In genomic region chr2:195984951-195985726, GRCh38 we compare ENCODE assay signal across 24 cellular contexts.
DNase-seq lines count a peak whose midpoint lies in the region; ATAC-seq, FAIRE-seq and TF ChIP-seq lines count a peak whose summit lies in the region.
"Had no signal": no experiment of that assay in that cellular context is flagged by ENCODE, and none has a peak within 500 bp of the region (broad histone marks: within the 10 kb centered on the region; RNA-seq: fewer than 3 reads in every experiment).

No MANE protein-coding gene starts in this region.

- no peaks in the 10 kb centered on the region for H3K36me3 Mint-ChIP-seq in nephron progenitor cell (ENCODE audit: low read depth)
- H3K36me3 Mint-ChIP-seq: naive thymus-derived CD8-positive, alpha-beta T cell had no signal

- no peak overlapping the region for H3K4me3 ChIP-seq in PC-3 (ENCODE audit: low read length)
- no peak overlapping the region for H3K4me3 ChIP-seq in endothelial cell of umbilical vein (replicated peaks in 1 of 3; ENCODE audit: insufficient read depth in 1 of 3, low read depth in 1 of 3, low read length in 3 of 3)
- no peak overlapping the region for H3K4me3 ChIP-seq in left ventricle myocardium inferior
- no peak overlapping the region for H3K4me3 ChIP-seq in neuronal stem cell (ENCODE audit: low read length in 2 of 2)
- H3K4me3 ChIP-seq: body of pancreas, colonic mucosa, skin epidermis had no signal

- no peak overlapping the region for H2BK120ac ChIP-seq in neuronal stem cell (ENCODE audit: low read depth, low read length)

- POLR2A ChIA-PET in PC-3 (lab: Charles Lee; ENCODE audit: unreplicated experiment) (no interaction called here), endothelial cell of umbilical vein (lab: Charles Lee) (no interaction called here)

- no CpG with 5 or more reads among the region's 2 CpGs for WGBS in neuronal stem cell (ENCODE audit: extremely low coverage in 2 of 2, insufficient read length in 2 of 2, insufficient replicate concordance in 1 of 2), 2 donors

- H3K9me2 ChIP-seq in PC-3 (replicated peaks; ENCODE audit: low read length), result no peaks in the 10 kb centered on the region

- H3K27ac ChIP-seq in PC-3 (ENCODE audit: low read length), result no peak overlapping the region
- H3K27ac ChIP-seq in endothelial cell of umbilical vein (ENCODE audit: insufficient read depth, low read depth, low read length), result no peak overlapping the region
- no peak overlapping the region for H3K27ac ChIP-seq in left ventricle myocardium inferior (replicated peaks)
- no peak overlapping the region for H3K27ac ChIP-seq in neuronal stem cell (replicated peaks; ENCODE audit: low read length)
- H3K27ac ChIP-seq: body of pancreas, colonic mucosa, skin epidermis, WERI-Rb-1 had no signal

- H2AFZ ChIP-seq in PC-3 (ENCODE audit: low read length) (no peak overlapping the region), endothelial cell of umbilical vein (ENCODE audit: low read depth, low read length) (no peak overlapping the region), neuronal stem cell (ENCODE audit: low read length) (no peak overlapping the region)

- no peaks in the 10 kb centered on the region for H3K36me3 ChIP-seq in PC-3 (ENCODE audit: low read depth, low read length)
- no peaks in the 10 kb centered on the region for H3K36me3 ChIP-seq in endothelial cell of umbilical vein (ENCODE audit: control insufficient read depth in 2 of 2, extremely low read depth in 1 of 2, insufficient read depth in 2 of 2, low read length in 2 of 2)
- no peaks in the 10 kb centered on the region for H3K36me3 ChIP-seq in left ventricle myocardium inferior
- no peaks in the 10 kb centered on the region for H3K36me3 ChIP-seq in neuronal stem cell (replicated peaks in 1 of 2; ENCODE audit: control insufficient read depth in 2 of 2, insufficient read depth in 2 of 2, low read length in 2 of 2)
- H3K36me3 ChIP-seq: colonic mucosa, WERI-Rb-1 had no signal

- BruUV-seq in PC-3 (replicated peaks; lab: Mats Ljungman, UMichigan), result no TSS peak
- BruUV-seq in endothelial cell of umbilical vein (replicated peaks; lab: Mats Ljungman, UMichigan), result no TSS peak

- H3K4me2 ChIP-seq in PC-3 (ENCODE audit: low read length) (no peak overlapping the region), endothelial cell of umbilical vein (ENCODE audit: insufficient read depth, low read length) (no peak overlapping the region), neuronal stem cell (ENCODE audit: insufficient read depth, low read length, poor library complexity, severe bottlenecking) (no peak overlapping the region)

- no peak overlapping the region for H3K4me3 Mint-ChIP-seq in nephron progenitor cell
- H3K4me3 Mint-ChIP-seq: activated CD4-positive, alpha-beta memory T cell treated with anti-CD3 and anti-CD28 coated beads for 36 hours; activated naive CD4-positive, alpha-beta T cell treated with anti-CD3 and anti-CD28 coated beads for 36 hours; naive thymus-derived CD8-positive, alpha-beta T cell had no signal

- no peaks in the 10 kb centered on the region for H3K4me1 Mint-ChIP-seq in nephron progenitor cell

- H3K4me1 ChIP-seq in PC-3 (ENCODE audit: insufficient read depth, low read length) (no peaks in the 10 kb centered on the region), endothelial cell of umbilical vein (ENCODE audit: control insufficient read depth, extremely low read depth, insufficient read depth, low read length) (no peaks in the 10 kb centered on the region), left ventricle myocardium inferior (no peaks in the 10 kb centered on the region), neuronal stem cell (ENCODE audit: control insufficient read depth in 2 of 2, insufficient read depth in 1 of 2, low read depth in 1 of 2, low read length in 2 of 2) (no peaks in the 10 kb centered on the region)
- H3K4me1 ChIP-seq: colonic mucosa had no signal

- intact Hi-C loops in PC-3 (cut with micrococcal nuclease) (no loop called here), endothelial cell of umbilical vein (cut with micrococcal nuclease) (no loop called here), left ventricle myocardium inferior (cut with micrococcal nuclease) (no loop called here)

- H3K9me3 Mint-ChIP-seq in nephron progenitor cell, result peaks cover 2% of the 10 kb centered on the region

- H2AK5ac ChIP-seq in neuronal stem cell (ENCODE audit: low read depth, low read length), result no peak overlapping the region

- no peaks in the 10 kb centered on the region for H3K79me2 ChIP-seq in PC-3 (ENCODE audit: low read length)
- no peaks in the 10 kb centered on the region for H3K79me2 ChIP-seq in endothelial cell of umbilical vein (ENCODE audit: control insufficient read depth, insufficient read depth, low read length)

- no peak overlapping the region for H3K14ac ChIP-seq in neuronal stem cell (ENCODE audit: low read length)

- H2BK15ac ChIP-seq in neuronal stem cell (ENCODE audit: low read length), result no peak overlapping the region

- H3K9me3 ChIP-seq in PC-3 (ENCODE audit: low read length) (no peaks in the 10 kb centered on the region), endothelial cell of umbilical vein (replicated peaks; ENCODE audit: control insufficient read depth, insufficient read depth, low read length) (no peaks in the 10 kb centered on the region), left ventricle myocardium inferior (replicated peaks) (peaks cover 9% of the 10 kb centered on the region), neuronal stem cell (replicated peaks in 1 of 2; ENCODE audit: control insufficient read depth in 2 of 2, insufficient read depth in 1 of 2, low read depth in 1 of 2, low read length in 2 of 2) (peaks cover 0 to 2% of the 10 kb centered on the region in 2 donors)
- H3K9me3 ChIP-seq: body of pancreas, colonic mucosa had no signal

- TF ChIP-seq POLR2A in endothelial cell of umbilical vein (IDR thresholded peaks at IDR 0.05; ENCODE audit: low read depth, low read length), result no peak

- no peaks in the 10 kb centered on the region for H3K27me3 Mint-ChIP-seq in nephron progenitor cell (ENCODE audit: low read depth, poor library complexity)
- H3K27me3 Mint-ChIP-seq: naive thymus-derived CD8-positive, alpha-beta T cell had no signal

- CTCF ChIA-PET in PC-3 (lab: Charles Lee), result no interaction called here
- CTCF ChIA-PET in endothelial cell of umbilical vein (lab: Charles Lee), result interaction anchor here (0.9 to 1.3 kb wide), 3 partner anchors 48 to 316 kb away, joined by 3 to 4 read pairs (median 3); no protein-coding TSS in a partner anchor

- H3K27me3 ChIP-seq in PC-3 (ENCODE audit: low read length) (no peaks in the 10 kb centered on the region), endothelial cell of umbilical vein (ENCODE audit: control insufficient read depth in 2 of 2, insufficient read depth in 2 of 2, low read length in 2 of 2) (no peaks in the 10 kb centered on the region), left ventricle myocardium inferior (ENCODE audit: low read depth) (no peaks in the 10 kb centered on the region), neuronal stem cell (ENCODE audit: control insufficient read depth in 3 of 3, insufficient read depth in 3 of 3, low read depth in 1 of 3, low read length in 3 of 3) (no peaks in the 10 kb centered on the region)
- H3K27me3 ChIP-seq: body of pancreas, colonic mucosa had no signal

- no peaks in the 10 kb centered on the region for H3K9me1 ChIP-seq in endothelial cell of umbilical vein (replicated peaks; ENCODE audit: control insufficient read depth, extremely low read depth, insufficient read depth, low read length)

- H3K4ac ChIP-seq in neuronal stem cell (ENCODE audit: low read length), result no peak overlapping the region

- H4K20me1 ChIP-seq in PC-3 (ENCODE audit: low read length), result no peaks in the 10 kb centered on the region
- H4K20me1 ChIP-seq in endothelial cell of umbilical vein (replicated peaks; ENCODE audit: control insufficient read depth, extremely low read depth, insufficient read depth, low read length), result no peaks in the 10 kb centered on the region

- no peaks in the 10 kb centered on the region for H3F3A ChIP-seq in PC-3 (ENCODE audit: low read length, unreplicated experiment)

- TF ChIP-seq CTCF in PC-3 (conservative IDR thresholded peaks at IDR 0.05; ENCODE audit: low read depth, low read length) (no peak), endothelial cell of umbilical vein (IDR thresholded peaks at IDR 0.05; ENCODE audit: extremely low read depth in 1 of 2, insufficient read depth in 1 of 2, low read depth in 1 of 2, low read length in 2 of 2) (no peak), nephron progenitor cell (IDR thresholded peaks at IDR 0.05) (no peak), left ventricle myocardium inferior (IDR thresholded peaks at IDR 0.05; ENCODE audit: borderline replicate concordance) (no peak)

- dilution Hi-C loops in endothelial cell of umbilical vein (cut with MboI; ENCODE audit: extremely low pct_ligation_motif_present, low sequenced_read_pairs), result no loop called here

- DNase-seq in EL, result peak; percentile 6
- peak; percentile 4 for DNase-seq in PC-3
- peak; percentile 49 for DNase-seq in endothelial cell of umbilical vein (ENCODE audit: low read depth, low spot score)
- DNase-seq in nephron progenitor cell, result no peak
- DNase-seq in amygdala (lab: John Stamatoyannopoulos, UW), result no peak
- no peak for DNase-seq in AML-193 (lab: John Stamatoyannopoulos, UW)
- DNase-seq in left ventricle myocardium inferior, result no peak
- DNase-seq in neuronal stem cell (ENCODE audit: low spot score), result no peak
- DNase-seq: activated CD4-positive, alpha-beta memory T cell treated with anti-CD3 and anti-CD28 coated beads for 36 hours; activated naive CD4-positive, alpha-beta T cell treated with anti-CD3 and anti-CD28 coated beads for 36 hours; activated T-cell treated with anti-CD3 and anti-CD28 coated beads, Interleukin-2, amount 50 U/mL, for 1 hour; body of pancreas; Calu3; colonic mucosa; GDM1; head of caudate nucleus; mesenchymal stem cell; naive thymus-derived CD8-positive, alpha-beta T cell; NCI-H146; NCI-H226; NK-92 treated with Interleukin-12 subunit alpha and Interleukin-12 subunit beta, amount 100 ng/mL, for 24 hours; stimulated activated CD4-positive, alpha-beta T cell treated with anti-CD3 and anti-CD28 coated beads, Interleukin-4, amount 100 ng/mL, for 24 hours; WERI-Rb-1 had no signal

- H3K9ac ChIP-seq in PC-3 (ENCODE audit: low read length) (no peak overlapping the region), endothelial cell of umbilical vein (replicated peaks; ENCODE audit: extremely low read depth, insufficient read depth, low read length) (no peak overlapping the region), neuronal stem cell (ENCODE audit: low read depth, low read length, poor library complexity) (no peak overlapping the region)

- H3K79me1 ChIP-seq in neuronal stem cell (ENCODE audit: low read depth, low read length), result no peaks in the 10 kb centered on the region

- H3K23ac ChIP-seq in neuronal stem cell (ENCODE audit: low read depth, low read length, poor library complexity), result no peak overlapping the region

- no peak overlapping the region for H2BK12ac ChIP-seq in neuronal stem cell (ENCODE audit: low read length)

- peak overlapping the region; percentile 23 for H3K27ac Mint-ChIP-seq in nephron progenitor cell
- H3K27ac Mint-ChIP-seq: activated CD4-positive, alpha-beta memory T cell treated with anti-CD3 and anti-CD28 coated beads for 36 hours; naive thymus-derived CD8-positive, alpha-beta T cell had no signal

- H4K91ac ChIP-seq in neuronal stem cell (ENCODE audit: low read depth, low read length, poor library complexity), result no peak overlapping the region

- H4K8ac ChIP-seq in neuronal stem cell (ENCODE audit: low read depth, low read length), result no peak overlapping the region

- H2BK5ac ChIP-seq in neuronal stem cell (ENCODE audit: low read length), result no peak overlapping the region

- no peak overlapping the region for H3K18ac ChIP-seq in neuronal stem cell (ENCODE audit: low read length)

- FAIRE-seq in endothelial cell of umbilical vein (lab: Jason Lieb, UNC), result no peak

- no peak for ATAC-seq in PC-3
- ATAC-seq: body of pancreas; naive thymus-derived CD8-positive, alpha-beta T cell had no signal

Comparison
In these comparisons a context has a peak if more than half of its experiments do, and no peak if none do; other contexts are left out.
1. DNase-seq: peak in EL (single experiment), PC-3 (single experiment) and endothelial cell of umbilical vein (single experiment); none in nephron progenitor cell (single experiment), amygdala (0 of 56), AML-193 (0 of 2), left ventricle myocardium inferior (single experiment) and neuronal stem cell (single experiment).